Comparison of ENCODE assay signal across 8 cellular contexts in genomic region chr14:69652942-69653680, GRCh38. TPM values are rescaled to one million over a fixed set of nuclear protein-coding genes. Genes with fewer than 3 reads are reported as not detected.
DNase-seq lines count a peak whose midpoint lies in the region; ATAC-seq and TF ChIP-seq lines count a peak whose summit lies in the region.

No MANE protein-coding gene starts in this region.

- H3K27me3 ChIP-seq in CD8-positive, alpha-beta T cell (ENCODE audit: insufficient read depth, low read length) = no peaks in the 10 kb centered on the region

- H3K4me1 Mint-ChIP-seq in CD8-positive, alpha-beta T cell (ENCODE audit: low read depth) = peaks cover 84% of the 10 kb centered on the region
- peaks cover 81% of the 10 kb centered on the region for H3K4me1 Mint-ChIP-seq in activated naive CD8-positive, alpha-beta T cell (ENCODE audit: low read depth)

- intact Hi-C loops in CD8-positive, alpha-beta T cell (cut with DNase I, micrococcal nuclease) = no loop called here

- no peaks in the 10 kb centered on the region for H3K27me3 Mint-ChIP-seq in CD8-positive, alpha-beta T cell (ENCODE audit: low read depth)
- H3K27me3 Mint-ChIP-seq in activated naive CD8-positive, alpha-beta T cell = no peaks in the 10 kb centered on the region

- CTCF ChIA-PET in CD8-positive, alpha-beta T cell (lab: Charles Lee) = interaction anchor here (0.9 kb wide), 1 partner anchor 74 kb away, joined by 3 read pairs; no protein-coding TSS in a partner anchor

- H3K36me3 Mint-ChIP-seq in CD8-positive, alpha-beta T cell = peaks cover 6% of the 10 kb centered on the region
- H3K36me3 Mint-ChIP-seq in activated naive CD8-positive, alpha-beta T cell = peaks cover 2% of the 10 kb centered on the region

- TF ChIP-seq CTCF in CD8-positive, alpha-beta T cell (IDR thresholded peaks at IDR 0.05) = no peak

- H3K4me1 ChIP-seq in CD8-positive, alpha-beta T cell (ENCODE audit: insufficient read depth, low read length) = peaks cover 49% of the 10 kb centered on the region

- H3K9me3 Mint-ChIP-seq in CD8-positive, alpha-beta T cell = no peaks in the 10 kb centered on the region
- no peaks in the 10 kb centered on the region for H3K9me3 Mint-ChIP-seq in activated naive CD8-positive, alpha-beta T cell (ENCODE audit: low read depth)

- H3K27ac ChIP-seq in CD8-positive, alpha-beta T cell (ENCODE audit: low read depth, low read length) = no peak overlapping the region

- no peak overlapping the region for H3K4me3 ChIP-seq in CD8-positive, alpha-beta T cell (ENCODE audit: low read depth, low read length)

- no peaks in the 10 kb centered on the region for H3K36me3 ChIP-seq in CD8-positive, alpha-beta T cell (ENCODE audit: insufficient read depth, low read length)

- no peak overlapping the region for H3K4me3 Mint-ChIP-seq in CD8-positive, alpha-beta T cell
- no peak overlapping the region for H3K4me3 Mint-ChIP-seq in activated naive CD8-positive, alpha-beta T cell

- no peaks in the 10 kb centered on the region for H3K9me3 ChIP-seq in CD8-positive, alpha-beta T cell (ENCODE audit: low read length)

- no peak for ATAC-seq in CD8-positive, alpha-beta T cell
- ATAC-seq in HG02943 (IDR thresholded peaks at IDR 0.05; ENCODE audit: low read depth, unreplicated experiment) (peak; percentile 50), GM21619 (IDR thresholded peaks at IDR 0.05; ENCODE audit: unreplicated experiment) (no peak)

- DNase-seq in CD8-positive, alpha-beta T cell = no peak
- peak; percentile 26 for DNase-seq in midbrain (lab: John Stamatoyannopoulos, UW)
- no peak for DNase-seq in NCI-H2171 (lab: John Stamatoyannopoulos, UW)
- DNase-seq in NCI-H2227 (lab: John Stamatoyannopoulos, UW; ENCODE audit: unreplicated experiment) = no peak
- DNase-seq in NCI-H1048 (lab: John Stamatoyannopoulos, UW) = no peak

- POLR2A ChIA-PET in CD8-positive, alpha-beta T cell (lab: Charles Lee) = no interaction called here

- peak overlapping the region; percentile 37 for H3K27ac Mint-ChIP-seq in CD8-positive, alpha-beta T cell
- peak overlapping the region; percentile 61 for H3K27ac Mint-ChIP-seq in activated naive CD8-positive, alpha-beta T cell

RNA-seq across cellular contexts. Expression of gene SUSD6, which starts 41.7 kb away (rescaled TPM):
- 10 to 100 TPM; 86.4 to 92.2 TPM for total RNA-seq in CD8-positive, alpha-beta T cell
